ENCODE assay signal across 6 cellular contexts in genomic region chr16:571081-571747, GRCh38. TPM values are rescaled to one million over a fixed set of nuclear protein-coding genes. Genes with fewer than 3 reads are reported as not detected.
DNase-seq lines count a peak whose midpoint lies in the region; ATAC-seq and TF ChIP-seq lines count a peak whose summit lies in the region.
"Not testable (repeated sequence)": the region's sequence is repeated elsewhere in the genome, so short reads cannot be mapped to it uniquely, and the experiment has no call there.

No MANE protein-coding gene starts in this region.

- H3K4me1 Mint-ChIP-seq in CD4-positive, CD25-positive, alpha-beta regulatory T cell: peaks cover 0 to 43% (median 23%) of the 10 kb centered on the region in 4 donors

- H3K4me3 ChIP-seq in CD4-positive, CD25-positive, alpha-beta regulatory T cell (ENCODE audit: low read depth, low read length); KMS-11 (IDR thresholded peaks at IDR 0.05; ENCODE audit: insufficient read depth, low read depth, low read length): not testable (repeated sequence)
- H3K4me3 ChIP-seq in mammary epithelial cell (replicated peaks in 1 of 3; ENCODE audit: insufficient read depth in 1 of 3, low read depth in 2 of 3, low read length in 3 of 3) (peak overlapping the region in 2 of 3 experiments; percentile 52 to 79), iPS-18c (ENCODE audit: insufficient read depth, low read depth, low read length) (peak overlapping the region; percentile 91)

- WGBS in mammary epithelial cell (ENCODE audit: low coverage, missing lambda C conversion rate): 39% methylated on average over 12 of the region's 17 CpGs

- H3K9me3 ChIP-seq in CD4-positive, CD25-positive, alpha-beta regulatory T cell (ENCODE audit: control insufficient read depth in 2 of 2, low read length in 2 of 2); mammary epithelial cell (replicated peaks; ENCODE audit: insufficient read depth, low read length); iPS-18c (ENCODE audit: control insufficient read depth, insufficient read depth, low read length): not testable (repeated sequence)

- H3K36me3 Mint-ChIP-seq in CD4-positive, CD25-positive, alpha-beta regulatory T cell: not testable (repeated sequence)

- H3K9me3 Mint-ChIP-seq in CD4-positive, CD25-positive, alpha-beta regulatory T cell: not testable (repeated sequence)

- intact Hi-C loops in mammary epithelial cell (cut with micrococcal nuclease): not testable (repeated sequence)

- dilution Hi-C loops in mammary epithelial cell (cut with HindIII; ENCODE audit: low sequenced_read_pairs): loop anchor here (5.0 kb wide), 1 partner anchor 46 kb away; no protein-coding TSS in a partner anchor

- not testable (repeated sequence) for DNase-seq in CD4-positive, CD25-positive, alpha-beta regulatory T cell
- DNase-seq in UCSD-AML1 (lab: John Stamatoyannopoulos, UW; ENCODE audit: unreplicated experiment): peak; percentile 55
- DNase-seq in mammary epithelial cell: peak; percentile 45
- peak; percentile 54 for DNase-seq in renal cortical epithelial cell (ENCODE audit: low read depth)

- peak overlapping the region; percentile 68 to 91 (median 89) for H3K27ac Mint-ChIP-seq in CD4-positive, CD25-positive, alpha-beta regulatory T cell

- peak overlapping the region; percentile 67 for H3K27ac ChIP-seq in CD4-positive, CD25-positive, alpha-beta regulatory T cell (ENCODE audit: insufficient read depth, low read length, poor library complexity, severe bottlenecking)
- not testable (repeated sequence) for H3K27ac ChIP-seq in KMS-11; mammary epithelial cell (ENCODE audit: insufficient read depth, low read depth, low read length)

- H3K27me3 ChIP-seq in CD4-positive, CD25-positive, alpha-beta regulatory T cell (ENCODE audit: control insufficient read depth, insufficient read depth, low read length); KMS-11 (ENCODE audit: insufficient read depth, low read depth); mammary epithelial cell (ENCODE audit: insufficient read depth, low read length): not testable (repeated sequence)

- in situ Hi-C loops in mammary epithelial cell (cut with MboI; ENCODE audit: low sequenced_read_pairs in 2 of 2): not testable (repeated sequence)

- not testable (repeated sequence) for H4K20me1 ChIP-seq in KMS-11 (ENCODE audit: insufficient read depth); mammary epithelial cell (ENCODE audit: insufficient read depth, low read length)

- not testable (repeated sequence) for H2AFZ ChIP-seq in KMS-11 (ENCODE audit: low read depth); mammary epithelial cell (ENCODE audit: low read depth, low read length)

- peak overlapping the region; percentile 84 to 95 (median 90) for H3K4me3 Mint-ChIP-seq in CD4-positive, CD25-positive, alpha-beta regulatory T cell

- not testable (repeated sequence) for BruUV-seq in mammary epithelial cell (replicated peaks; lab: Mats Ljungman, UMichigan)

- not testable (repeated sequence) for TF ChIP-seq CTCF in KMS-11 (conservative IDR thresholded peaks at IDR 0.05; ENCODE audit: low read depth, low read length); mammary epithelial cell (conservative IDR thresholded peaks at IDR 0.05 in 1 of 2, IDR thresholded peaks at IDR 0.05 in 1 of 2; ENCODE audit: extremely low read depth in 1 of 2, insufficient read depth in 1 of 2, low read depth in 1 of 2, low read length in 2 of 2)

- H3K4me2 ChIP-seq in KMS-11 (peak overlapping the region; percentile 67; the same call in 1 of the 2 replicates), mammary epithelial cell (ENCODE audit: insufficient read depth, low read depth, low read length) (peak overlapping the region; percentile 82)

- not testable (repeated sequence) for ATAC-seq in CD4-positive, CD25-positive, alpha-beta regulatory T cell (ENCODE audit: low read depth in 2 of 2)

- not testable (repeated sequence) for H3K36me3 ChIP-seq in CD4-positive, CD25-positive, alpha-beta regulatory T cell (ENCODE audit: control insufficient read depth, insufficient read depth, low read length); KMS-11 (ENCODE audit: insufficient read depth); mammary epithelial cell (ENCODE audit: insufficient read depth, low read length)

- not testable (repeated sequence) for H3K9ac ChIP-seq in KMS-11; mammary epithelial cell (ENCODE audit: insufficient read depth, low read length)

- H3K4me1 ChIP-seq in CD4-positive, CD25-positive, alpha-beta regulatory T cell (ENCODE audit: control insufficient read depth, insufficient read depth, low read length, poor library complexity, severe bottlenecking): peaks cover 45% of the 10 kb centered on the region
- H3K4me1 ChIP-seq in KMS-11 (ENCODE audit: low read depth, poor library complexity, severe bottlenecking) (peaks cover 26% of the 10 kb centered on the region), mammary epithelial cell (ENCODE audit: insufficient read depth, low read length) (peaks cover 17% of the 10 kb centered on the region)

- CTCF ChIA-PET in mammary epithelial cell (lab: Charles Lee; ENCODE audit: low non-redundant PET): not testable (repeated sequence)

- not testable (repeated sequence) for H3K79me2 ChIP-seq in KMS-11 (ENCODE audit: insufficient read depth, low read depth)
- peaks cover 36% of the 10 kb centered on the region for H3K79me2 ChIP-seq in mammary epithelial cell (ENCODE audit: insufficient read depth, low read length)

- not testable (repeated sequence) for H3K27me3 Mint-ChIP-seq in CD4-positive, CD25-positive, alpha-beta regulatory T cell

RNA-seq across cellular contexts. Expression of gene PIGQ, which starts 1.4 kb away (rescaled TPM):
- 25.7 TPM for total RNA-seq in CD4-positive, CD25-positive, alpha-beta regulatory T cell
- polyA plus RNA-seq in CD4-positive, CD25-positive, alpha-beta regulatory T cell: 10 to 100 TPM; 11.6 to 15.3 (median 12.9) TPM
- total RNA-seq in mammary epithelial cell: 10 to 100 TPM; 24.7 to 45.5 TPM
- 34.6 TPM for polyA plus RNA-seq in mammary epithelial cell
- polyA minus RNA-seq in mammary epithelial cell: 44.1 TPM
- total RNA-seq in renal cortical epithelial cell: 30.9 and 68.5 TPM in 2 replicates

RNA-seq across cellular contexts. Expression of gene NHLRC4, which starts 4.4 kb away (rescaled TPM):
- total RNA-seq in CD4-positive, CD25-positive, alpha-beta regulatory T cell: 1.9 TPM
- polyA plus RNA-seq in CD4-positive, CD25-positive, alpha-beta regulatory T cell: 1 to 10 TPM; 3.7 to 5.6 (median 4.8) TPM
- under 1 TPM in 1 of 2 donors, not detected in 1; 0.17 TPM for total RNA-seq in mammary epithelial cell
- polyA plus RNA-seq in mammary epithelial cell: 0.06 TPM
- polyA minus RNA-seq in mammary epithelial cell: not detected
- total RNA-seq in renal cortical epithelial cell: 0.85 TPM in 1 of 2 replicates, not detected in the other

RNA-seq across cellular contexts. Expression of gene PRR35, which starts 11.0 kb away (rescaled TPM):
- total RNA-seq in CD4-positive, CD25-positive, alpha-beta regulatory T cell: not detected
- not detected for polyA plus RNA-seq in CD4-positive, CD25-positive, alpha-beta regulatory T cell
- total RNA-seq in mammary epithelial cell: not detected
- polyA plus RNA-seq in mammary epithelial cell: not detected
- not detected for polyA minus RNA-seq in mammary epithelial cell
- total RNA-seq in renal cortical epithelial cell: 0.05 TPM in 1 of 2 replicates, not detected in the other

RNA-seq across cellular contexts. Expression of gene RAB40C, which starts 18.7 kb away (rescaled TPM):
- 12.1 TPM for total RNA-seq in CD4-positive, CD25-positive, alpha-beta regulatory T cell
- polyA plus RNA-seq in CD4-positive, CD25-positive, alpha-beta regulatory T cell: 1 to 10 TPM; 6.8 to 9.6 (median 8.2) TPM
- total RNA-seq in mammary epithelial cell (10 to 100 TPM; 11.3 to 19.9 TPM), renal cortical epithelial cell (8.0 and 12.1 TPM in 2 replicates)
- 6.4 TPM for polyA plus RNA-seq in mammary epithelial cell
- polyA minus RNA-seq in mammary epithelial cell: 2.7 TPM

RNA-seq across cellular contexts. Expression of gene CAPN15, which starts 43.7 kb away (rescaled TPM):
- total RNA-seq in CD4-positive, CD25-positive, alpha-beta regulatory T cell: 82.6 TPM
- 1 to 10 TPM; 3.0 to 8.5 (median 5.2) TPM for polyA plus RNA-seq in CD4-positive, CD25-positive, alpha-beta regulatory T cell
- total RNA-seq in mammary epithelial cell (10 to 100 TPM; 32.8 to 58.5 TPM), renal cortical epithelial cell (41.7 and 82.0 TPM in 2 replicates)
- 18.9 TPM for polyA plus RNA-seq in mammary epithelial cell
- polyA minus RNA-seq in mammary epithelial cell: 10.6 TPM
